In genomic region chr22:40818192-40818746, GRCh38 we compare ENCODE assay signal across 8 cellular contexts. TPM values are rescaled to one million over a fixed set of nuclear protein-coding genes. Genes with fewer than 3 reads are reported as not detected.
DNase-seq lines count a peak whose midpoint lies in the region; TF ChIP-seq lines count a peak whose summit lies in the region.

No MANE protein-coding gene starts in this region.

- DNase-seq in NT2/D1 (ENCODE audit: low read depth, low spot score) (no peak), dorsolateral prefrontal cortex (no peak), neuronal stem cell (ENCODE audit: low spot score) (no peak), COR-L47 (lab: John Stamatoyannopoulos, UW) (no peak), NCI-H2029 treated with DMSO at 0.1 percent for 48 hours (lab: John Stamatoyannopoulos, UW) (no peak), NCI-H446 (lab: John Stamatoyannopoulos, UW) (no peak)
- DNase-seq in stimulated activated CD4-positive, alpha-beta T cell treated with anti-CD3 and anti-CD28 coated beads, Interleukin-4, amount 100 ng/mL, for 1 hour: no peak

- H4K91ac ChIP-seq in neuronal stem cell (ENCODE audit: low read depth, low read length, poor library complexity): no peak overlapping the region

- peaks cover under 1% of the 10 kb centered on the region for H3K36me3 ChIP-seq in NT2/D1 (ENCODE audit: insufficient read depth, insufficient read length, low read length)
- peaks cover 0 to 22% of the 10 kb centered on the region in 2 donors for H3K36me3 ChIP-seq in neuronal stem cell (replicated peaks in 1 of 2; ENCODE audit: control insufficient read depth in 2 of 2, insufficient read depth in 2 of 2, low read length in 2 of 2)

- H2BK12ac ChIP-seq in neuronal stem cell (ENCODE audit: low read length): no peak overlapping the region

- no peak overlapping the region for H3K18ac ChIP-seq in neuronal stem cell (ENCODE audit: low read length)

- H3K27me3 ChIP-seq in NT2/D1 (ENCODE audit: insufficient read depth, insufficient read length): no peaks in the 10 kb centered on the region
- no peaks in the 10 kb centered on the region for H3K27me3 ChIP-seq in dorsolateral prefrontal cortex
- H3K27me3 ChIP-seq in neuronal stem cell (ENCODE audit: control insufficient read depth in 3 of 3, insufficient read depth in 3 of 3, low read depth in 1 of 3, low read length in 3 of 3): no peaks in the 10 kb centered on the region

- no peak overlapping the region for H2BK5ac ChIP-seq in neuronal stem cell (ENCODE audit: low read length)

- H2AFZ ChIP-seq in neuronal stem cell (ENCODE audit: low read length): peak overlapping the region; percentile 98

- no peak overlapping the region for H2BK120ac ChIP-seq in neuronal stem cell (ENCODE audit: low read depth, low read length)

- peak overlapping the region in 4 of 59 donors; percentile 73 to 88 (median 78) for H3K27ac ChIP-seq in dorsolateral prefrontal cortex
- no peak overlapping the region for H3K27ac ChIP-seq in neuronal stem cell (replicated peaks; ENCODE audit: low read length)

- H3K4me1 ChIP-seq in NT2/D1 (ENCODE audit: insufficient read depth, insufficient read length) (peaks cover 2% of the 10 kb centered on the region), neuronal stem cell (ENCODE audit: control insufficient read depth in 2 of 2, insufficient read depth in 1 of 2, low read depth in 1 of 2, low read length in 2 of 2) (peaks cover 0 to 3% of the 10 kb centered on the region in 2 donors)

- no CpG with 5 or more reads among the region's 14 CpGs for WGBS in neuronal stem cell (ENCODE audit: extremely low coverage in 2 of 2, insufficient read length in 2 of 2, insufficient replicate concordance in 1 of 2), 2 donors

- peaks cover 4% of the 10 kb centered on the region for H3K79me1 ChIP-seq in neuronal stem cell (ENCODE audit: low read depth, low read length)

- H3K9me3 ChIP-seq in NT2/D1 (ENCODE audit: insufficient read depth, low read length) (no peaks in the 10 kb centered on the region), neuronal stem cell (replicated peaks in 1 of 2; ENCODE audit: control insufficient read depth in 2 of 2, insufficient read depth in 1 of 2, low read depth in 1 of 2, low read length in 2 of 2) (no peaks in the 10 kb centered on the region)

- peak overlapping the region; percentile 96 for H3K4me3 ChIP-seq in GM12875 (ENCODE audit: low read depth, low read length)
- peak overlapping the region; percentile 91 for H3K4me3 ChIP-seq in NT2/D1 (ENCODE audit: insufficient read length, low read depth)
- peak overlapping the region; percentile 66 to 100 (median 94) for H3K4me3 ChIP-seq in dorsolateral prefrontal cortex
- H3K4me3 ChIP-seq in neuronal stem cell (ENCODE audit: low read length in 2 of 2): peak overlapping the region; percentile 93 to 95

- H2AK5ac ChIP-seq in neuronal stem cell (ENCODE audit: low read depth, low read length): peak overlapping the region; percentile 53

- H4K8ac ChIP-seq in neuronal stem cell (ENCODE audit: low read depth, low read length): no peak overlapping the region

- peak overlapping the region; percentile 94 for H3K4me2 ChIP-seq in neuronal stem cell (ENCODE audit: insufficient read depth, low read length, poor library complexity, severe bottlenecking)

- H2BK15ac ChIP-seq in neuronal stem cell (ENCODE audit: low read length): no peak overlapping the region

- H3K9ac ChIP-seq in NT2/D1 (ENCODE audit: insufficient read length, low read depth): peak overlapping the region; percentile 94
- H3K9ac ChIP-seq in neuronal stem cell (ENCODE audit: low read depth, low read length, poor library complexity): no peak overlapping the region

- H3K4ac ChIP-seq in neuronal stem cell (ENCODE audit: low read length): no peak overlapping the region

- H3K23ac ChIP-seq in neuronal stem cell (ENCODE audit: low read depth, low read length, poor library complexity): no peak overlapping the region

- TF ChIP-seq CTCF in GM12875 (IDR thresholded peaks at IDR 0.05; ENCODE audit: borderline replicate concordance, insufficient read depth, low read depth, low read length): no peak
- TF ChIP-seq CTCF in dorsolateral prefrontal cortex (IDR thresholded peaks at IDR 0.05 in 54 of 56, conservative IDR thresholded peaks at IDR 0.05 in 2 of 56; ENCODE audit: low read depth in 1 of 56, partially characterized antibody in 56 of 56): no peak

- intact Hi-C loops in dorsolateral prefrontal cortex (cut with DNase I): loop anchor here in 1 of 2 donors (5.0 kb wide), 2 partner anchors 39 to 166 kb away; partner anchors contain the start of genes ST13 and XPNPEP3

- H3K14ac ChIP-seq in neuronal stem cell (ENCODE audit: low read length): no peak overlapping the region

RNA-seq across cellular contexts. Expression of gene SLC25A17, which starts 0.9 kb away (rescaled TPM):
- total RNA-seq in dorsolateral prefrontal cortex: 10 to 100 TPM; 11.1 to 26.6 (median 17.2) TPM
- polyA plus RNA-seq in neuronal stem cell (2013, experiment 1 of 2): 15.1 TPM
- 14.8 TPM for polyA plus RNA-seq in neuronal stem cell (2013, experiment 2 of 2)

RNA-seq across cellular contexts. Expression of gene ST13, which starts 38.2 kb away (rescaled TPM):
- total RNA-seq in dorsolateral prefrontal cortex: 100 to 1,000 TPM; 157 to 321 (median 196) TPM
- polyA plus RNA-seq in neuronal stem cell (2013, experiment 1 of 2): 319 TPM
- polyA plus RNA-seq in neuronal stem cell (2013, experiment 2 of 2): 314 TPM

RNA-seq across cellular contexts. Expression of gene XPNPEP3, which starts 38.7 kb away (rescaled TPM):
- total RNA-seq in dorsolateral prefrontal cortex: 10 to 100 TPM; 13.7 to 36.2 (median 20.5) TPM
- 11.4 TPM for polyA plus RNA-seq in neuronal stem cell (2013, experiment 1 of 2)
- polyA plus RNA-seq in neuronal stem cell (2013, experiment 2 of 2): 11.3 TPM

RNA-seq across cellular contexts. Expression of gene DNAJB7, which starts 43.6 kb away (rescaled TPM):
- not detected for total RNA-seq in dorsolateral prefrontal cortex
- not detected for polyA plus RNA-seq in neuronal stem cell (2013, experiment 1 of 2)
- polyA plus RNA-seq in neuronal stem cell (2013, experiment 2 of 2): not detected
